Comparison of ENCODE assay signal across 1 cellular context in genomic region chr10:4847580-4848020, GRCh38.
TF ChIP-seq lines count a peak whose summit lies in the region.

No MANE protein-coding gene starts in this region.

TF ChIP-seq in K562, 482 proteins besides CTCF, POLR2A, EP300 and RAD21 (continued from another document and continues in another):
- TF ChIP-seq FOXA3 (CRISPR knock-in tag; conservative IDR thresholded peaks at IDR 0.05 in 1 of 2, IDR thresholded peaks at IDR 0.05 in 1 of 2) (no peak), JUN (IDR thresholded peaks at IDR 0.05; ENCODE audit: borderline replicate concordance, low read depth, low read length) (peak; percentile 65; the same call in 1 of the 2 replicates), JUN (CRISPR knock-in tag; IDR thresholded peaks at IDR 0.05; ENCODE audit: borderline replicate concordance) (no peak), SRSF3 (IDR thresholded peaks at IDR 0.05; ENCODE audit: insufficient read depth, low read length) (no peak), ZNF778 (CRISPR knock-in tag; IDR thresholded peaks at IDR 0.05) (no peak), TAF1 (IDR thresholded peaks at IDR 0.05; ENCODE audit: control insufficient read depth, extremely low read depth, insufficient read depth, low read length, severe bottlenecking) (no peak), TAF7 (tag; IDR thresholded peaks at IDR 0.05) (no peak), ZNF395 (CRISPR knock-in tag; IDR thresholded peaks at IDR 0.05) (no peak), CXXC5 (CRISPR knock-in tag; IDR thresholded peaks at IDR 0.05) (no peak), ARNT (IDR thresholded peaks at IDR 0.05) (no peak), PML (IDR thresholded peaks at IDR 0.05; ENCODE audit: low read length) (no peak), HLTF (IDR thresholded peaks at IDR 0.05) (no peak), CUX1 (CRISPR knock-in tag; IDR thresholded peaks at IDR 0.05) (no peak), LEF1 (IDR thresholded peaks at IDR 0.05) (peak; percentile 20; the same call in 1 of the 2 replicates), KDM2B (CRISPR knock-in tag; IDR thresholded peaks at IDR 0.05) (no peak), ZNF717 (CRISPR knock-in tag; IDR thresholded peaks at IDR 0.05) (no peak), HNRNPH1 (optimal IDR thresholded peaks at IDR 0.05; ENCODE audit: low read depth, low read length) (no peak), TSHZ1 (CRISPR knock-in tag; IDR thresholded peaks at IDR 0.05) (no peak), KLF16 (IDR thresholded peaks at IDR 0.05) (no peak), FOXO4 (CRISPR knock-in tag; IDR thresholded peaks at IDR 0.05) (no peak), RBM14 (IDR thresholded peaks at IDR 0.05; ENCODE audit: borderline replicate concordance, insufficient read depth, low read depth, low read length) (no peak), MEF2D (tag; conservative IDR thresholded peaks at IDR 0.05; ENCODE audit: low read depth) (no peak), SMARCE1 (IDR thresholded peaks at IDR 0.05) (peak; percentile 66), U2AF1 (optimal IDR thresholded peaks at IDR 0.05; ENCODE audit: low read depth, low read length) (no peak), NKRF (IDR thresholded peaks at IDR 0.05; ENCODE audit: borderline replicate concordance) (no peak), CBFB (CRISPR knock-in tag; IDR thresholded peaks at IDR 0.05) (no peak), RBBP5 (IDR thresholded peaks at IDR 0.05; ENCODE audit: borderline replicate concordance, insufficient read depth, low read length, poor library complexity, severe bottlenecking) (peak; percentile 37), NRF1 (conservative IDR thresholded peaks at IDR 0.05 in 1 of 2, IDR thresholded peaks at IDR 0.05 in 1 of 2) (peak; percentile 69 to 75), ZKSCAN8 (CRISPR knock-in tag; IDR thresholded peaks at IDR 0.05) (no peak), ZZZ3 (IDR thresholded peaks at IDR 0.05) (no peak), C11orf30 (IDR thresholded peaks at IDR 0.05; ENCODE audit: low read depth) (peak; percentile 44), BRF2 (IDR thresholded peaks at IDR 0.05; ENCODE audit: borderline replicate concordance, insufficient read depth, insufficient read length) (no peak), KDM5B (IDR thresholded peaks at IDR 0.05; ENCODE audit: insufficient replicate concordance, low read depth, low read length) (peak; percentile 44), ASH1L (IDR thresholded peaks at IDR 0.05; ENCODE audit: borderline replicate concordance, low read depth, partially characterized antibody) (no peak), DIDO1 (tag; IDR thresholded peaks at IDR 0.05; ENCODE audit: low read depth) (no peak), PRDM10 (IDR thresholded peaks at IDR 0.05; ENCODE audit: partially characterized antibody) (no peak), ZBTB7A (IDR thresholded peaks at IDR 0.05; ENCODE audit: borderline replicate concordance, control insufficient read depth, low read depth, low read length) (no peak), TAF9B (IDR thresholded peaks at IDR 0.05; ENCODE audit: partially characterized antibody) (no peak), DMBX1 (CRISPR knock-in tag; IDR thresholded peaks at IDR 0.05; ENCODE audit: borderline replicate concordance) (no peak), CBX5 (IDR thresholded peaks at IDR 0.05; ENCODE audit: borderline replicate concordance, low read depth) (no peak), ZNF232 (CRISPR knock-in tag; IDR thresholded peaks at IDR 0.05) (no peak), ELF1 (tag; IDR thresholded peaks at IDR 0.05) (no peak), CREB3L1 (IDR thresholded peaks at IDR 0.05; ENCODE audit: borderline replicate concordance, low read depth) (no peak), LCOR (CRISPR knock-in tag; IDR thresholded peaks at IDR 0.05) (no peak), TCF15 (CRISPR knock-in tag; IDR thresholded peaks at IDR 0.05) (no peak), ZSCAN32 (CRISPR knock-in tag; IDR thresholded peaks at IDR 0.05) (no peak)
